8 cellular contexts compared by ENCODE assay signal in the genomic region with DNA sequence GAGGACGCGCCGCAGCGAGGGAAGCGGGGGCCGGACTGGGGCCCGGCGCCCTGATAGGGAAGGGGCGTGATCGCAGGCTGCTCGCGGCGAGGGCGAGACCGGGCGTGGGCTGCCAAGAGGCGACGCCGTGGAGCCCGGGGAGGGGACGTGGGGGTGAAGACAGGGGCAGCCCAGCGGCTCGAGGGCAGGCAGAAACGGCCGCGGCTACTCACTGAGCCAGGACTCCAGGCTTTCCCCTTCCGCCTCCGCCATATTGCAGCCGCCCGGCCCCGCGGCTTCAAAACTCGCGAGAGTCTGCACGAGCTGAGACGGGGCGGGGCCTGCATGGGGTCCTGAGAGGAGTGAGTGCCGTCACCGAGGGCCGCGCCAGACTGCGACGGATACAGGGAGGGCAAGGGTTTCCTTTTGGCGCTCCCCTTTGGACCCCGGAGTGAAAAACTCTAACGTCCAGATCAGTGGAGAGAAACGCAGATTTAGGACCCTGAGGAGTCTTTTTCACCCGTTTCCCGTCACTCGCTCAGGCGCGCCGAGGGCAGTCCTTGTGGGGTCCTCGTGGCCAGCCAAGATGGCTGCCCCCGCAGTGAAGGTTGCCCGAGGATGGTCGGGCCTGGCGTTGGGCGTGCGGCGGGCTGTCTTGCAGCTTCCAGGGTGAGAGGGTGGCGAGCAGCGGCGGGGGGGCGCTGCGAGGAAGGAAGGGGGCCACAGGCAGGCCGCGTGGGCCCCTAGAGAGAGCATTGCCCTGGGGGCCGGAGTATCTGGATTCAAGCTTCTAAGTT. TPM values are rescaled to one million over a fixed set of nuclear protein-coding genes. Genes with fewer than 3 reads are reported as not detected.
DNase-seq lines count a peak whose midpoint lies in the region; ATAC-seq, FAIRE-seq and TF ChIP-seq lines count a peak whose summit lies in the region.

A gene with protein sequence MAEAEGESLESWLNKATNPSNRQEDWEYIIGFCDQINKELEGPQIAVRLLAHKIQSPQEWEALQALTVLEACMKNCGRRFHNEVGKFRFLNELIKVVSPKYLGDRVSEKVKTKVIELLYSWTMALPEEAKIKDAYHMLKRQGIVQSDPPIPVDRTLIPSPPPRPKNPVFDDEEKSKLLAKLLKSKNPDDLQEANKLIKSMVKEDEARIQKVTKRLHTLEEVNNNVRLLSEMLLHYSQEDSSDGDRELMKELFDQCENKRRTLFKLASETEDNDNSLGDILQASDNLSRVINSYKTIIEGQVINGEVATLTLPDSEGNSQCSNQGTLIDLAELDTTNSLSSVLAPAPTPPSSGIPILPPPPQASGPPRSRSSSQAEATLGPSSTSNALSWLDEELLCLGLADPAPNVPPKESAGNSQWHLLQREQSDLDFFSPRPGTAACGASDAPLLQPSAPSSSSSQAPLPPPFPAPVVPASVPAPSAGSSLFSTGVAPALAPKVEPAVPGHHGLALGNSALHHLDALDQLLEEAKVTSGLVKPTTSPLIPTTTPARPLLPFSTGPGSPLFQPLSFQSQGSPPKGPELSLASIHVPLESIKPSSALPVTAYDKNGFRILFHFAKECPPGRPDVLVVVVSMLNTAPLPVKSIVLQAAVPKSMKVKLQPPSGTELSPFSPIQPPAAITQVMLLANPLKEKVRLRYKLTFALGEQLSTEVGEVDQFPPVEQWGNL (minus strand): TSS at position 271 of the 776 bp plus-strand sequence. CDS start 19 bp downstream, at position 252.
A gene (plus strand): TSS at position 544 of the 776 bp plus-strand sequence. CDS start 22 bp downstream, at position 566.

- intact Hi-C loops in kidney (cut with DNase I), result no loop called here

- H3K27ac Mint-ChIP-seq in central memory CD8-positive, alpha-beta T cell (ENCODE audit: low read depth), result peak within 1 kb of the TSS; percentile 100

- H3K4me3 ChIP-seq in kidney (ENCODE audit: low read length in 2 of 2), result peak within 1 kb of the TSS; percentile 97 to 99

- H3K9ac ChIP-seq in kidney (ENCODE audit: low read length in 2 of 2), result peak within 1 kb of the TSS; percentile 99 to 100

- H3K4me3 Mint-ChIP-seq in central memory CD8-positive, alpha-beta T cell, result peak within 1 kb of the TSS; percentile 98

- peaks cover 56% of the 10 kb centered on the region for H3K4me1 Mint-ChIP-seq in central memory CD8-positive, alpha-beta T cell

- peaks cover 25% of the 10 kb centered on the region for H3K36me3 Mint-ChIP-seq in central memory CD8-positive, alpha-beta T cell (ENCODE audit: insufficient read depth)

- no peaks in the 10 kb centered on the region for H3K9me3 ChIP-seq in kidney (ENCODE audit: control insufficient read depth in 1 of 2, low read length in 2 of 2)

- H3K9me3 Mint-ChIP-seq in central memory CD8-positive, alpha-beta T cell, result no peaks in the 10 kb centered on the region

- peaks cover 5 to 21% of the 10 kb centered on the region in 2 donors for H3K4me1 ChIP-seq in kidney (ENCODE audit: control insufficient read depth in 1 of 2, insufficient read depth in 1 of 2, low read depth in 1 of 2, low read length in 2 of 2)

- H3K27me3 Mint-ChIP-seq in central memory CD8-positive, alpha-beta T cell, result no peaks in the 10 kb centered on the region

- peak within 1 kb of the TSS; percentile 99 for H3K27ac ChIP-seq in kidney (ENCODE audit: low read depth in 2 of 2, low read length in 2 of 2)

- ATAC-seq in GM19043 (IDR thresholded peaks at IDR 0.05; ENCODE audit: low read depth, unreplicated experiment) (peak; percentile 90), HG03378 (IDR thresholded peaks at IDR 0.05; ENCODE audit: unreplicated experiment) (peak; percentile 60)
- ATAC-seq in activated CD4-positive, CD25-positive, alpha-beta regulatory T cell treated with anti-CD3 and anti-CD28 coated beads, Interleukin-2, amount 50 U/mL, for 24 hours, result peak; percentile 87 to 91
- peak; percentile 91 for ATAC-seq in central memory CD8-positive, alpha-beta T cell (replicated peaks; ENCODE audit: extremely low read depth, poor library complexity, severe bottlenecking)

- H3K36me3 ChIP-seq in kidney (ENCODE audit: control insufficient read depth in 1 of 2, insufficient read depth in 2 of 2, low read length in 2 of 2), result peaks cover 14% of the 10 kb centered on the region in 2 donors

- DNase-seq in AG08396 (ENCODE audit: low spot score), result peak; percentile 98
- DNase-seq in NCI-H446 treated with DMSO at 0.1 percent for 48 hours (lab: John Stamatoyannopoulos, UW), result peak; percentile 83
- peak; percentile 94 to 96 for DNase-seq in central memory CD8-positive, alpha-beta T cell (ENCODE audit: low spot score in 2 of 2)
- peak; percentile 98 for DNase-seq in kidney
- peak; percentile 98 for DNase-seq in stimulated activated CD4-positive, alpha-beta T cell treated with anti-CD3 and anti-CD28 coated beads, Interleukin-15, amount 100 ng/mL, for 24 hours

- no peak for TF ChIP-seq CTCF in kidney (IDR thresholded peaks at IDR 0.05; ENCODE audit: borderline replicate concordance, extremely low read depth, insufficient read depth)

- no peak for FAIRE-seq in kidney (lab: Jason Lieb, UNC)

RNA-seq across cellular contexts. Expression of the first gene that starts in this region (rescaled TPM):
- total RNA-seq in kidney, result 49.2 TPM
- 8.0 TPM for polyA plus RNA-seq in kidney (ENCODE audit: insufficient read depth, low read depth, low replicate concordance)

RNA-seq across cellular contexts. Expression of the second gene that starts in this region (rescaled TPM):
- 46.4 TPM for total RNA-seq in kidney
- 134 TPM for polyA plus RNA-seq in kidney (ENCODE audit: insufficient read depth, low read depth, low replicate concordance)

Comparison
In these comparisons a context has a peak if more than half of its experiments do, and no peak if none do; other contexts are left out.
1. Peak in every context shown above with its lines: DNase-seq, ATAC-seq, H3K4me3 ChIP-seq and H3K27ac ChIP-seq.